ENCODE assay signal across 16 cellular contexts in genomic region chr22:28629420-28630184, GRCh38. TPM values are rescaled to one million over a fixed set of nuclear protein-coding genes. Genes with fewer than 3 reads are reported as not detected.
DNase-seq lines count a peak whose midpoint lies in the region; ATAC-seq and TF ChIP-seq lines count a peak whose summit lies in the region.
"Had no signal": no experiment of that assay in that cellular context is flagged by ENCODE, and none has a peak within 500 bp of the region (broad histone marks: within the 10 kb centered on the region; RNA-seq: fewer than 3 reads in every experiment).

No MANE protein-coding gene starts in this region.

- no peaks in the 10 kb centered on the region for H3K9me3 ChIP-seq in IMR-90 (ENCODE audit: control insufficient read depth, insufficient read depth, low read length)
- H3K9me3 ChIP-seq in SK-N-MC (ENCODE audit: low read depth, low read length), result no peaks in the 10 kb centered on the region
- no peaks in the 10 kb centered on the region for H3K9me3 ChIP-seq in esophagus muscularis mucosa
- H3K9me3 ChIP-seq: Peyer's patch, right atrium auricular region had no signal

- POLR2A ChIA-PET in IMR-90 (lab: Charles Lee; ENCODE audit: unreplicated experiment), result no interaction called here

- H3K23ac ChIP-seq in IMR-90 (ENCODE audit: low read depth, low read length), result no peak overlapping the region

- H3K79me1 ChIP-seq in IMR-90 (ENCODE audit: low read depth in 1 of 2, low read length in 2 of 2), result peaks cover 4 to 8% of the 10 kb centered on the region in 2 experiments; a peak in 1 of 4 replicates

- no peak overlapping the region for H2AFZ ChIP-seq in IMR-90 (replicated peaks; ENCODE audit: low read length, poor library complexity)

- H2AK5ac ChIP-seq in IMR-90 (ENCODE audit: low read depth, low read length), result no peak overlapping the region

- no peak for TF ChIP-seq EP300 in esophagus muscularis mucosa (IDR thresholded peaks at IDR 0.05)

- dilution Hi-C loops in IMR-90 (cut with HindIII; ENCODE audit: low sequenced_read_pairs, unreplicated experiment), result no loop called here

- H4K91ac ChIP-seq in IMR-90 (ENCODE audit: insufficient read depth, low read depth, low read length), result no peak overlapping the region

- no peak overlapping the region for H2BK5ac ChIP-seq in IMR-90 (ENCODE audit: low read depth, low read length, poor library complexity, severe bottlenecking)

- H3K4me2 ChIP-seq in IMR-90 (ENCODE audit: low read depth, low read length), result no peak overlapping the region

- H3K27ac ChIP-seq in IMR-90 (ENCODE audit: insufficient read depth, low read length), result no peak overlapping the region
- H3K27ac ChIP-seq in SK-N-MC, result peak overlapping the region; percentile 60; the same call in 1 of the 2 replicates
- H3K27ac ChIP-seq in esophagus muscularis mucosa (replicated peaks in 1 of 4), result no peak overlapping the region
- H3K27ac ChIP-seq: Peyer's patch, right atrium auricular region had no signal

- no peak for ATAC-seq in IMR-90 (ENCODE audit: low read depth)
- ATAC-seq: activated CD8-positive, alpha-beta memory T cell treated with anti-CD3 and anti-CD28 coated beads, Interleukin-2, amount 10 ng/mL, durations not matched to agents 7 days and 5 days; GM12878 had no signal

- in situ Hi-C loops in IMR-90 (cut with MboI; ENCODE audit: low sequenced_read_pairs), result no loop called here

- 0 out of 2 replicates have a peak, but pooled peaks cover 3% of the 10 kb centered on the region for H3K9me1 ChIP-seq in IMR-90 (ENCODE audit: insufficient read depth, low read length)

- H3K27me3 ChIP-seq in IMR-90 (ENCODE audit: control insufficient read depth, insufficient read depth, low read length) (no peaks in the 10 kb centered on the region), esophagus muscularis mucosa (no peaks in the 10 kb centered on the region)
- H3K27me3 ChIP-seq: Peyer's patch, right atrium auricular region had no signal

- no peaks in the 10 kb centered on the region for H4K20me1 ChIP-seq in IMR-90 (ENCODE audit: insufficient read depth, low read length)

- H3K4me3 ChIP-seq in IMR-90 (ENCODE audit: insufficient read depth, low read depth, low read length) (no peak overlapping the region), SK-N-MC (0 out of 2 replicates have a peak overlapping the region, but pooled peaks have one; percentile 15), esophagus muscularis mucosa (no peak overlapping the region)
- H3K4me3 ChIP-seq: GM12878, Peyer's patch, right atrium auricular region had no signal

- H4K8ac ChIP-seq in IMR-90 (ENCODE audit: low read depth in 2 of 2, low read length in 2 of 2), result no peak overlapping the region

- TF ChIP-seq POLR2A in IMR-90 (IDR thresholded peaks at IDR 0.05; ENCODE audit: low read depth, low read length) (no peak), esophagus muscularis mucosa (IDR thresholded peaks at IDR 0.05; ENCODE audit: low read depth) (no peak)

- 80% methylated on average over 3 of the region's 4 CpGs; no CpG with 5 or more reads in 1 of the 2 experiments for WGBS in IMR-90 (ENCODE audit: extremely low coverage in 2 of 2, insufficient read length in 1 of 2), 2 experiments
- WGBS in esophagus muscularis mucosa, result 75% methylated on average over 4 of the region's 4 CpGs

- no peak overlapping the region for H3K14ac ChIP-seq in IMR-90 (replicated peaks; ENCODE audit: low read depth, low read length)

- H3K56ac ChIP-seq in IMR-90 (ENCODE audit: extremely low read depth, insufficient read depth, low read length), result no peak overlapping the region

- no peak overlapping the region; the same call in 1 of the 2 replicates for H4K5ac ChIP-seq in IMR-90 (ENCODE audit: low read depth, low read length)

- H3K36me3 ChIP-seq in IMR-90 (ENCODE audit: control insufficient read depth, insufficient read depth, low read length) (no peaks in the 10 kb centered on the region; the same call in 1 of the 2 replicates), SK-N-MC (ENCODE audit: insufficient read depth, low read length) (peaks cover 8% of the 10 kb centered on the region; the same call in 1 of the 2 replicates), esophagus muscularis mucosa (no peaks in the 10 kb centered on the region)
- H3K36me3 ChIP-seq: Peyer's patch, right atrium auricular region had no signal

- no peak overlapping the region for H3K9ac ChIP-seq in IMR-90 (ENCODE audit: low read depth, low read length)
- H3K9ac ChIP-seq in SK-N-MC (ENCODE audit: insufficient read length), result no peak overlapping the region

- H2BK15ac ChIP-seq in IMR-90 (ENCODE audit: low read depth, low read length), result no peak overlapping the region

- no peak overlapping the region for H2BK120ac ChIP-seq in IMR-90 (ENCODE audit: low read depth, low read length)

- no peak for TF ChIP-seq CTCF in IMR-90 (conservative IDR thresholded peaks at IDR 0.05; ENCODE audit: low read depth, low read length)
- TF ChIP-seq CTCF in esophagus muscularis mucosa (IDR thresholded peaks at IDR 0.05), result no peak

- H2AK9ac ChIP-seq in IMR-90 (replicated peaks; ENCODE audit: low read depth, low read length, poor library complexity), result no peak overlapping the region

- no peak overlapping the region for H3K18ac ChIP-seq in IMR-90 (ENCODE audit: low read depth, low read length)

- H2BK20ac ChIP-seq in IMR-90 (ENCODE audit: low read depth, low read length), result no peak overlapping the region

- no peak for TF ChIP-seq RAD21 in IMR-90 (IDR thresholded peaks at IDR 0.05; ENCODE audit: low read length)

- no peak overlapping the region for H3K4ac ChIP-seq in IMR-90 (ENCODE audit: low read depth, low read length)

- DNase-seq in DMS 273 treated with DMSO at 0.1 percent for 48 hours (lab: John Stamatoyannopoulos, UW) (peak; percentile 25), IMR-90 (peak; percentile 24), SK-N-MC (ENCODE audit: low read depth, low spot score) (no peak), iris pigment epithelial cell (ENCODE audit: low read depth) (peak; percentile 47), NCI-H187 (lab: John Stamatoyannopoulos, UW) (no peak), esophagus muscularis mucosa (ENCODE audit: extremely low spot score) (no peak), superior temporal gyrus (ENCODE audit: extremely low spot score) (no peak), GM19238 (ENCODE audit: insufficient read length, low spot score) (no peak)
- DNase-seq: activated B cell treated with CpG ODN at 0.5 μM for 24 hours; activated CD8-positive, alpha-beta memory T cell treated with anti-CD3 and anti-CD28 coated beads, Interleukin-2, amount 10 ng/mL, durations not matched to agents 7 days and 5 days; DND-41; KG1; Peyer's patch; stimulated activated CD4-positive, alpha-beta T cell treated with anti-CD3 and anti-CD28 coated beads, Interleukin-2, amount 100 ng/mL, for 24 hours had no signal

- intact Hi-C loops in IMR-90 (cut with micrococcal nuclease), result no loop called here
- intact Hi-C loops in esophagus muscularis mucosa (cut with DNase I), result no loop called here

- no TSS peak for BruUV-seq in IMR-90 (replicated peaks; lab: Mats Ljungman, UMichigan)

- H3K4me1 ChIP-seq in IMR-90 (ENCODE audit: control insufficient read depth, insufficient read depth, low read length), result 0 out of 2 replicates have a peak, but pooled peaks cover 1% of the 10 kb centered on the region
- H3K4me1 ChIP-seq in esophagus muscularis mucosa, result no peaks in the 10 kb centered on the region
- H3K4me1 ChIP-seq: Peyer's patch, right atrium auricular region had no signal

- CTCF ChIA-PET in IMR-90 (lab: Yijun Ruan, JAX), result no interaction called here

TF ChIP-seq in IMR-90, 13 proteins besides CTCF, POLR2A, EP300 and RAD21:
- peak; percentile 87 for TF ChIP-seq CEBPB (IDR thresholded peaks at IDR 0.05; ENCODE audit: low read depth, low read length)
- no peak for TF ChIP-seq MXI1 (IDR thresholded peaks at IDR 0.05; ENCODE audit: borderline replicate concordance, low read depth, low read length)

RNA-seq across cellular contexts. Expression of gene TTC28, which starts 50.0 kb away (rescaled TPM):
- total RNA-seq in IMR-90 (2012; rRNA removed) (9.4 and 13.3 TPM in 2 replicates), esophagus muscularis mucosa (10 to 100 TPM; 35.6 to 42.6 (median 36.9) TPM)
- polyA plus RNA-seq in IMR-90 (2012; rRNA removed), result 5.6 TPM in 2 replicates
- polyA plus RNA-seq in IMR-90 (2012; cell fraction: cytosol; rRNA removed), result 6.8 and 13.4 TPM in 2 replicates
- polyA plus RNA-seq in IMR-90 (2012; cell fraction: nucleus; rRNA removed; ENCODE audit: low replicate concordance), result 26.4 and 34.0 TPM in 2 replicates

Comparison
In these comparisons a context has a peak if more than half of its experiments do, and no peak if none do; other contexts are left out.
1. DNase-seq: peak in DMS 273 treated with DMSO at 0.1 percent for 48 hours (single experiment), IMR-90 (single experiment) and iris pigment epithelial cell (single experiment); none in SK-N-MC (single experiment), NCI-H187 (0 of 2), esophagus muscularis mucosa (single experiment), superior temporal gyrus (single experiment) and GM19238 (single experiment).